In genomic region chr11:66689661-66690590, GRCh38 we compare ENCODE assay signal across 1 cellular context.
TF ChIP-seq lines count a peak whose summit lies in the region.

No MANE protein-coding gene starts in this region.

TF ChIP-seq in K562, 482 proteins besides CTCF, POLR2A, EP300 and RAD21:
- TF ChIP-seq ETV6 (IDR thresholded peaks at IDR 0.05; ENCODE audit: borderline replicate concordance in 1 of 2, low read depth in 2 of 2, low read length in 1 of 2) (no peak), ETV6 (CRISPR knock-in tag; IDR thresholded peaks at IDR 0.05; ENCODE audit: borderline replicate concordance) (no peak), RBFOX2 (IDR thresholded peaks at IDR 0.05; ENCODE audit: low read depth, low read length) (peak; percentile 45), ZNF707 (CRISPR knock-in tag; conservative IDR thresholded peaks at IDR 0.05) (no peak), POLR2G (IDR thresholded peaks at IDR 0.05; ENCODE audit: low read depth, low read length) (peak; percentile 55), CAMTA2 (CRISPR knock-in tag; conservative IDR thresholded peaks at IDR 0.05) (no peak), YBX1 (IDR thresholded peaks at IDR 0.05) (no peak), ZNF639 (CRISPR knock-in tag; conservative IDR thresholded peaks at IDR 0.05 in 1 of 2, IDR thresholded peaks at IDR 0.05 in 1 of 2) (no peak), CHAMP1 (IDR thresholded peaks at IDR 0.05) (no peak), JUNB (CRISPR knock-in tag; conservative IDR thresholded peaks at IDR 0.05) (no peak), CBX3 (IDR thresholded peaks at IDR 0.05; ENCODE audit: borderline replicate concordance in 1 of 2, low read length in 2 of 2) (no peak), ZNF140 (CRISPR knock-in tag; IDR thresholded peaks at IDR 0.05) (no peak)
- TF ChIP-seq, protein P1, sequence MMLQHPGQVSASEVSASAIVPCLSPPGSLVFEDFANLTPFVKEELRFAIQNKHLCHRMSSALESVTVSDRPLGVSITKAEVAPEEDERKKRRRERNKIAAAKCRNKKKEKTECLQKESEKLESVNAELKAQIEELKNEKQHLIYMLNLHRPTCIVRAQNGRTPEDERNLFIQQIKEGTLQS (IDR thresholded peaks at IDR 0.05): no peak
- TF ChIP-seq, protein P1 (CRISPR knock-in tag; conservative IDR thresholded peaks at IDR 0.05): no peak
- TF ChIP-seq, protein P2, sequence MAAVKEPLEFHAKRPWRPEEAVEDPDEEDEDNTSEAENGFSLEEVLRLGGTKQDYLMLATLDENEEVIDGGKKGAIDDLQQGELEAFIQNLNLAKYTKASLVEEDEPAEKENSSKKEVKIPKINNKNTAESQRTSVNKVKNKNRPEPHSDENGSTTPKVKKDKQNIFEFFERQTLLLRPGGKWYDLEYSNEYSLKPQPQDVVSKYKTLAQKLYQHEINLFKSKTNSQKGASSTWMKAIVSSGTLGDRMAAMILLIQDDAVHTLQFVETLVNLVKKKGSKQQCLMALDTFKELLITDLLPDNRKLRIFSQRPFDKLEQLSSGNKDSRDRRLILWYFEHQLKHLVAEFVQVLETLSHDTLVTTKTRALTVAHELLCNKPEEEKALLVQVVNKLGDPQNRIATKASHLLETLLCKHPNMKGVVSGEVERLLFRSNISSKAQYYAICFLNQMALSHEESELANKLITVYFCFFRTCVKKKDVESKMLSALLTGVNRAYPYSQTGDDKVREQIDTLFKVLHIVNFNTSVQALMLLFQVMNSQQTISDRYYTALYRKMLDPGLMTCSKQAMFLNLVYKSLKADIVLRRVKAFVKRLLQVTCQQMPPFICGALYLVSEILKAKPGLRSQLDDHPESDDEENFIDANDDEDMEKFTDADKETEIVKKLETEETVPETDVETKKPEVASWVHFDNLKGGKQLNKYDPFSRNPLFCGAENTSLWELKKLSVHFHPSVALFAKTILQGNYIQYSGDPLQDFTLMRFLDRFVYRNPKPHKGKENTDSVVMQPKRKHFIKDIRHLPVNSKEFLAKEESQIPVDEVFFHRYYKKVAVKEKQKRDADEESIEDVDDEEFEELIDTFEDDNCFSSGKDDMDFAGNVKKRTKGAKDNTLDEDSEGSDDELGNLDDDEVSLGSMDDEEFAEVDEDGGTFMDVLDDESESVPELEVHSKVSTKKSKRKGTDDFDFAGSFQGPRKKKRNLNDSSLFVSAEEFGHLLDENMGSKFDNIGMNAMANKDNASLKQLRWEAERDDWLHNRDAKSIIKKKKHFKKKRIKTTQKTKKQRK (IDR thresholded peaks at IDR 0.05; ENCODE audit: borderline replicate concordance, low read depth, low read length): no peak
